1 cellular context compared by ENCODE assay signal in genomic region chr2:37659723-37660122, GRCh38.
TF ChIP-seq lines count a peak whose summit lies in the region.

No MANE protein-coding gene starts in this region.

TF ChIP-seq in GM12878, 131 proteins besides CTCF, POLR2A, EP300 and RAD21:
- TF ChIP-seq, protein P1, sequence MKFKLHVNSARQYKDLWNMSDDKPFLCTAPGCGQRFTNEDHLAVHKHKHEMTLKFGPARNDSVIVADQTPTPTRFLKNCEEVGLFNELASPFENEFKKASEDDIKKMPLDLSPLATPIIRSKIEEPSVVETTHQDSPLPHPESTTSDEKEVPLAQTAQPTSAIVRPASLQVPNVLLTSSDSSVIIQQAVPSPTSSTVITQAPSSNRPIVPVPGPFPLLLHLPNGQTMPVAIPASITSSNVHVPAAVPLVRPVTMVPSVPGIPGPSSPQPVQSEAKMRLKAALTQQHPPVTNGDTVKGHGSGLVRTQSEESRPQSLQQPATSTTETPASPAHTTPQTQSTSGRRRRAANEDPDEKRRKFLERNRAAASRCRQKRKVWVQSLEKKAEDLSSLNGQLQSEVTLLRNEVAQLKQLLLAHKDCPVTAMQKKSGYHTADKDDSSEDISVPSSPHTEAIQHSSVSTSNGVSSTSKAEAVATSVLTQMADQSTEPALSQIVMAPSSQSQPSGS (IDR thresholded peaks at IDR 0.05; ENCODE audit: low read length): no peak
- TF ChIP-seq NR2C2 (IDR thresholded peaks at IDR 0.05; ENCODE audit: borderline replicate concordance, control insufficient read depth, insufficient read length, low read depth) (no peak), NFXL1 (IDR thresholded peaks at IDR 0.05; ENCODE audit: borderline replicate concordance) (no peak), IKZF2 (IDR thresholded peaks at IDR 0.05) (no peak), HDGF (IDR thresholded peaks at IDR 0.05) (no peak), YBX1 (IDR thresholded peaks at IDR 0.05) (no peak), HDAC6 (IDR thresholded peaks at IDR 0.05; ENCODE audit: unreplicated experiment) (no peak), SMC3 (IDR thresholded peaks at IDR 0.05; ENCODE audit: borderline replicate concordance, low read length) (no peak), ZNF622 (IDR thresholded peaks at IDR 0.05) (no peak), SP1 (IDR thresholded peaks at IDR 0.05; ENCODE audit: low read depth, low read length) (no peak), HCFC1 (IDR thresholded peaks at IDR 0.05; ENCODE audit: low read length) (no peak), SMAD5 (IDR thresholded peaks at IDR 0.05; ENCODE audit: low read depth) (no peak), FOXK2 (IDR thresholded peaks at IDR 0.05) (no peak), POLR2AphosphoS5 (IDR thresholded peaks at IDR 0.05; ENCODE audit: low read length) (no peak), FOXM1 (IDR thresholded peaks at IDR 0.05; ENCODE audit: low read depth, low read length) (no peak), NRF1 (conservative IDR thresholded peaks at IDR 0.05; ENCODE audit: low read depth, low read length) (no peak), SREBF2 (IDR thresholded peaks at IDR 0.05; ENCODE audit: low read length) (no peak), PAX5 (IDR thresholded peaks at IDR 0.05; ENCODE audit: borderline replicate concordance, low read depth, low read length) (no peak), CREB1 (IDR thresholded peaks at IDR 0.05; ENCODE audit: low read depth) (no peak), RUNX3 (IDR thresholded peaks at IDR 0.05; ENCODE audit: low read length) (no peak)
